In genomic region chr2:47225061-47225783, GRCh38 we compare ENCODE assay signal across 8 cellular contexts. TPM values are rescaled to one million over a fixed set of nuclear protein-coding genes. Genes with fewer than 3 reads are reported as not detected.
DNase-seq lines count a peak whose midpoint lies in the region; ATAC-seq and TF ChIP-seq lines count a peak whose summit lies in the region.

No MANE protein-coding gene starts in this region.

- H3K36me3 ChIP-seq in liver (ENCODE audit: control insufficient read depth in 4 of 4, insufficient read depth in 3 of 4, low read depth in 1 of 4, low read length in 3 of 4) = no peaks in the 10 kb centered on the region

- H3K9me3 ChIP-seq in liver (ENCODE audit: control insufficient read depth in 4 of 4, low read length in 3 of 4) = no peaks in the 10 kb centered on the region

- no peaks in the 10 kb centered on the region for H3K36me3 Mint-ChIP-seq in immature natural killer cell

- WGBS in liver = 28% methylated on average over 8 of the region's 8 CpGs

- H3K27me3 ChIP-seq in liver (ENCODE audit: control insufficient read depth in 4 of 4, insufficient read depth in 4 of 4, low read length in 3 of 4) = no peaks in the 10 kb centered on the region

- no peak overlapping the region for H3K4me3 ChIP-seq in liver (ENCODE audit: low read depth in 1 of 3, low read length in 3 of 3)

- no peak overlapping the region for H3K27ac Mint-ChIP-seq in immature natural killer cell

- peaks cover 0 to 1% (median under 1%) of the 10 kb centered on the region in 3 donors for H3K27me3 Mint-ChIP-seq in immature natural killer cell (ENCODE audit: low read depth in 3 of 3)

- peak; percentile 44 for DNase-seq in AG09319 (ENCODE audit: extremely low read depth, low read depth)
- DNase-seq in NCI-H187 (lab: John Stamatoyannopoulos, UW) = peak; percentile 27 to 34
- DNase-seq in brain pericyte (ENCODE audit: low read depth, low spot score) = peak; percentile 36
- no peak for DNase-seq in KG1 (lab: John Stamatoyannopoulos, UW)
- no peak for DNase-seq in immature natural killer cell

- H3K9me3 Mint-ChIP-seq in immature natural killer cell = no peaks in the 10 kb centered on the region

- no peak overlapping the region for H3K9ac ChIP-seq in liver (ENCODE audit: low read depth in 1 of 2, low read length in 2 of 2)

- no peak overlapping the region for H3K4me3 Mint-ChIP-seq in immature natural killer cell

- no peaks in the 10 kb centered on the region for H3K4me1 Mint-ChIP-seq in immature natural killer cell

- peak; percentile 46 to 53 for TF ChIP-seq RAD21 in liver (IDR thresholded peaks at IDR 0.05)

- no peak for ATAC-seq in HG03175 (IDR thresholded peaks at IDR 0.05; ENCODE audit: unreplicated experiment)
- ATAC-seq in GM21423 (IDR thresholded peaks at IDR 0.05; ENCODE audit: unreplicated experiment) = no peak

- H3K4me1 ChIP-seq in liver (ENCODE audit: control insufficient read depth in 4 of 4, insufficient read depth in 4 of 4, low read length in 3 of 4) = peaks cover 13 to 40% (median 34%) of the 10 kb centered on the region in 4 donors

- peak overlapping the region; percentile 52 to 81 for H3K27ac ChIP-seq in liver (ENCODE audit: low read depth in 1 of 2, low read length in 2 of 2)

- TF ChIP-seq CTCF in AG09319 (IDR thresholded peaks at IDR 0.05; ENCODE audit: low read depth, low read length) (no peak), liver (IDR thresholded peaks at IDR 0.05; ENCODE audit: low read depth, low read length, missing input control) (no peak)

TF ChIP-seq in liver, 16 proteins besides CTCF, POLR2A, EP300 and RAD21:
- TF ChIP-seq YY1 (IDR thresholded peaks at IDR 0.05) (peak; percentile 69), TAF1 (conservative IDR thresholded peaks at IDR 0.05) (no peak), ATF3 (IDR thresholded peaks at IDR 0.05) (peak; percentile 98), MAX (IDR thresholded peaks at IDR 0.05) (peak; percentile 80), HNF4A (conservative IDR thresholded peaks at IDR 0.05) (peak; percentile 99), JUND (IDR thresholded peaks at IDR 0.05) (peak; percentile 94 to 96), FOXA2 (IDR thresholded peaks at IDR 0.05) (peak; percentile 32), FOXA1 (IDR thresholded peaks at IDR 0.05) (peak; percentile 21), EGR1 (IDR thresholded peaks at IDR 0.05; ENCODE audit: low read depth in 2 of 2) (peak; percentile 72 to 76), SP1 (IDR thresholded peaks at IDR 0.05) (peak; percentile 99), HNF4G (IDR thresholded peaks at IDR 0.05) (peak; percentile 91), RXRA (IDR thresholded peaks at IDR 0.05) (peak; percentile 100), GABPA (IDR thresholded peaks at IDR 0.05 in 1 of 2, conservative IDR thresholded peaks at IDR 0.05 in 1 of 2) (peak in 1 of 2 donors; percentile 48), NR2F2 (IDR thresholded peaks at IDR 0.05) (peak; percentile 99), REST (IDR thresholded peaks at IDR 0.05) (peak; percentile 76), ZBTB33 (IDR thresholded peaks at IDR 0.05) (peak; percentile 88)
TF ChIP-seq in liver: peak in this region for 15.

RNA-seq across cellular contexts. Expression of gene CALM2, which starts 48.9 kb away (rescaled TPM):
- 100 to 1,000 TPM; 207 to 221 TPM for total RNA-seq in liver
- 100 to 1,000 TPM; 218 to 456 TPM for polyA plus RNA-seq in liver
- 1,000 to 10,000 TPM in 2 of 3 donors, 100 to 1,000 TPM in 1; 686 to 1,567 (median 1,022) TPM for polyA plus RNA-seq in immature natural killer cell

Comparison
In these comparisons a context has a peak if more than half of its experiments do, and no peak if none do; other contexts are left out.
1. DNase-seq: peak in AG09319 (single experiment), NCI-H187 (2 of 2) and brain pericyte (single experiment); none in KG1 (single experiment) and immature natural killer cell (0 of 3).